ENCODE assay signal across 1 cellular context in genomic region chr13:27617801-27618411, GRCh38.
TF ChIP-seq lines count a peak whose summit lies in the region.

No MANE protein-coding gene starts in this region.

TF ChIP-seq in WTC11, 78 proteins besides CTCF, POLR2A, EP300 and RAD21 (continued from another document):
- no peak for TF ChIP-seq ERG (CRISPR knock-in tag; IDR thresholded peaks at IDR 0.05)
- TF ChIP-seq, protein P1, sequence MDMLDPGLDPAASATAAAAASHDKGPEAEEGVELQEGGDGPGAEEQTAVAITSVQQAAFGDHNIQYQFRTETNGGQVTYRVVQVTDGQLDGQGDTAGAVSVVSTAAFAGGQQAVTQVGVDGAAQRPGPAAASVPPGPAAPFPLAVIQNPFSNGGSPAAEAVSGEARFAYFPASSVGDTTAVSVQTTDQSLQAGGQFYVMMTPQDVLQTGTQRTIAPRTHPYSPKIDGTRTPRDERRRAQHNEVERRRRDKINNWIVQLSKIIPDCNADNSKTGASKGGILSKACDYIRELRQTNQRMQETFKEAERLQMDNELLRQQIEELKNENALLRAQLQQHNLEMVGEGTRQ (CRISPR knock-in tag; IDR thresholded peaks at IDR 0.05): no peak
- TF ChIP-seq ZNF281 (CRISPR knock-in tag; IDR thresholded peaks at IDR 0.05): no peak
- TF ChIP-seq ZNF121 (CRISPR knock-in tag; IDR thresholded peaks at IDR 0.05): no peak
- no peak for TF ChIP-seq AR (CRISPR knock-in tag; IDR thresholded peaks at IDR 0.05)
- TF ChIP-seq, protein P2, sequence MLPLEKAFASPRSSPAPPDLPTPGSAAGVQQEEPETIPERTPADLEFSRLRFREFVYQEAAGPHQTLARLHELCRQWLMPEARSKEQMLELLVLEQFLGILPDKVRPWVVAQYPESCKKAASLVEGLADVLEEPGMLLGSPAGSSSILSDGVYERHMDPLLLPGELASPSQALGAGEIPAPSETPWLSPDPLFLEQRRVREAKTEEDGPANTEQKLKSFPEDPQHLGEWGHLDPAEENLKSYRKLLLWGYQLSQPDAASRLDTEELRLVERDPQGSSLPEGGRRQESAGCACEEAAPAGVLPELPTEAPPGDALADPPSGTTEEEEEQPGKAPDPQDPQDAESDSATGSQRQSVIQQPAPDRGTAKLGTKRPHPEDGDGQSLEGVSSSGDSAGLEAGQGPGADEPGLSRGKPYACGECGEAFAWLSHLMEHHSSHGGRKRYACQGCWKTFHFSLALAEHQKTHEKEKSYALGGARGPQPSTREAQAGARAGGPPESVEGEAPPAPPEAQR (CRISPR knock-in tag; IDR thresholded peaks at IDR 0.05): no peak
- TF ChIP-seq GRHL2 (CRISPR knock-in tag; IDR thresholded peaks at IDR 0.05; ENCODE audit: insufficient replicate concordance, severe bottlenecking): no peak
TF ChIP-seq in WTC11: peak in this region for 0.
